ENCODE assay signal across 15 cellular contexts in genomic region chr1:92838519-92838918, GRCh38. TPM values are rescaled to one million over a fixed set of nuclear protein-coding genes. Genes with fewer than 3 reads are reported as not detected.
A peak's percentile ranks its signal among the peaks of the same experiment; 100 is the strongest.
DNase-seq lines count a peak whose midpoint lies in the region; ATAC-seq, FAIRE-seq and TF ChIP-seq lines count a peak whose summit lies in the region.
"Had no signal": no experiment of that assay in that cellular context is flagged by ENCODE, and none has a peak within 500 bp of the region (broad histone marks: within the 10 kb centered on the region; RNA-seq: fewer than 3 reads in every experiment).

No MANE protein-coding gene starts in this region.

- H3K4me2 ChIP-seq in HepG2 (ENCODE audit: low read depth, low read length), result 0 out of 2 replicates have a peak overlapping the region, but pooled peaks have one; percentile 10

- peaks cover 79% of the 10 kb centered on the region for H4K20me1 ChIP-seq in HepG2 (ENCODE audit: insufficient read depth, low read length)

- TF ChIP-seq RAD21 in HepG2 (CRISPR knock-in tag; IDR thresholded peaks at IDR 0.05), result no peak

- H3K4me1 ChIP-seq in HepG2 (ENCODE audit: insufficient read depth, low read length) (peaks cover 66% of the 10 kb centered on the region), right lobe of liver (peaks cover 0 to 33% (median 10%) of the 10 kb centered on the region in 4 donors)

- WGBS in HepG2 (ENCODE audit: low lambda C conversion rate), result 0% methylated on average over 1 of the region's 1 CpG
- 0% methylated on average over 1 of the region's 1 CpG for WGBS in right lobe of liver (ENCODE audit: insufficient coverage, low coverage, low lambda C conversion rate, missing lambda C conversion rate)

- no peak for TF ChIP-seq CTCF in HepG2 (CRISPR knock-in tag; IDR thresholded peaks at IDR 0.05)
- no peak for TF ChIP-seq CTCF in right lobe of liver (IDR thresholded peaks at IDR 0.05)
- TF ChIP-seq CTCF in WTC11 (IDR thresholded peaks at IDR 0.05), result no peak
- no peak for TF ChIP-seq CTCF in fibroblast of mammary gland (conservative IDR thresholded peaks at IDR 0.05; ENCODE audit: control insufficient read depth, insufficient read depth, low read depth, low read length)

- peaks cover 20 to 96% of the 10 kb centered on the region in 2 experiments for H3K36me3 ChIP-seq in HepG2 (replicated peaks in 1 of 2; ENCODE audit: control insufficient read depth in 1 of 2, insufficient read depth in 2 of 2, low read length in 2 of 2)
- peaks cover 0 to 100% (median 53%) of the 10 kb centered on the region in 4 donors for H3K36me3 ChIP-seq in right lobe of liver

- peaks cover 94% of the 10 kb centered on the region for H3K36me3 Mint-ChIP-seq in WTC11

- no peaks in the 10 kb centered on the region for H3K9me3 Mint-ChIP-seq in WTC11

- peaks cover 69% of the 10 kb centered on the region for H3K79me2 ChIP-seq in HepG2 (ENCODE audit: insufficient read depth, low read length)

- no peak for FAIRE-seq in HepG2 (lab: Jason Lieb, UNC)
- FAIRE-seq: endometrium, TTC549 had no signal

- intact Hi-C loops in HepG2 (cut with micrococcal nuclease; ENCODE audit: unreplicated experiment) (no loop called here), right lobe of liver (cut with DNase I) (no loop called here)

- no peak overlapping the region for H3K27ac ChIP-seq in HepG2 (ENCODE audit: extremely low read length, insufficient read depth, low read length)
- H3K27ac ChIP-seq in right lobe of liver, result no peak overlapping the region

- H3K9me3 ChIP-seq in HepG2 (ENCODE audit: low read length) (no peaks in the 10 kb centered on the region), right lobe of liver (no peaks in the 10 kb centered on the region)
- H3K9me3 ChIP-seq: MG63 had no signal

- H3K27ac Mint-ChIP-seq in WTC11, result peak overlapping the region; percentile 48

- H3K4me3 ChIP-seq in HepG2 (replicated peaks in 1 of 3; ENCODE audit: insufficient read depth in 1 of 3, low read depth in 2 of 3, low read length in 3 of 3), result no peak overlapping the region
- no peak overlapping the region for H3K4me3 ChIP-seq in right lobe of liver
- no peak overlapping the region for H3K4me3 ChIP-seq in fibroblast of mammary gland (ENCODE audit: control insufficient read depth, low read depth, low read length)
- H3K4me3 ChIP-seq: MG63 had no signal

- H3K27me3 ChIP-seq in HepG2 (ENCODE audit: control insufficient read depth in 1 of 2, insufficient read depth in 2 of 2, low read length in 2 of 2), result no peaks in the 10 kb centered on the region
- no peaks in the 10 kb centered on the region for H3K27me3 ChIP-seq in right lobe of liver
- H3K27me3 ChIP-seq: MG63 had no signal

- in situ Hi-C loops in HepG2 (cut with HindIII; ENCODE audit: extremely low pct_ligation_motif_present, low pct_unique_long_range_greater_than_20kb), result no loop called here

- peaks cover 36% of the 10 kb centered on the region for H3K4me1 Mint-ChIP-seq in WTC11

- CTCF ChIA-PET in HepG2 (lab: Yijun Ruan, JAX; ENCODE audit: low intra/inter-chr PET ratio, low total read pairs) (no interaction called here), WTC11 (lab: Charles Lee) (no interaction called here)

- H3K27me3 Mint-ChIP-seq in WTC11 (ENCODE audit: low read depth), result no peaks in the 10 kb centered on the region

- no peak overlapping the region; the same call in 1 of the 2 replicates for H3K4me3 Mint-ChIP-seq in WTC11

- no peak for TF ChIP-seq EP300 in HepG2 (IDR thresholded peaks at IDR 0.05; ENCODE audit: low read depth in 2 of 2, low read length in 2 of 2)
- no peak for TF ChIP-seq EP300 in HepG2 (CRISPR knock-in tag; IDR thresholded peaks at IDR 0.05; ENCODE audit: borderline replicate concordance)

- ATAC-seq in HepG2, result no peak
- ATAC-seq in right lobe of liver, result no peak
- ATAC-seq in WTC11, result no peak
- no peak for ATAC-seq in HG02840 (IDR thresholded peaks at IDR 0.05; ENCODE audit: low FRiP score, unreplicated experiment)

- POLR2A ChIA-PET in HepG2 (lab: Yijun Ruan, JAX), result interaction anchor here (0.9 kb wide), 1 partner anchor 32 kb away, joined by 3 read pairs; no protein-coding TSS in a partner anchor
- POLR2A ChIA-PET in WTC11 (lab: Charles Lee), result interaction anchor here (0.5 kb wide), 1 partner anchor 460 kb away, joined by 4 read pairs; no protein-coding TSS in a partner anchor

- no TSS peak for BruUV-seq in HepG2 (replicated peaks; lab: Mats Ljungman, UMichigan)

- no peak for DNase-seq in HepG2 (ENCODE audit: low spot score)
- no peak for DNase-seq in right lobe of liver
- DNase-seq in WTC11 (ENCODE audit: low spot score), result no peak
- DNase-seq in fibroblast of mammary gland (ENCODE audit: low read depth), result peak; percentile 25
- no peak for DNase-seq in NCI-H1436 treated with DMSO at 0.1 percent for 48 hours (lab: John Stamatoyannopoulos, UW)
- no peak for DNase-seq in retina
- DNase-seq in iPS-NIHi11 (ENCODE audit: low spot score), result no peak
- DNase-seq: AML-193, DMS53, MG63, NCI-H2171, trophoblast cell had no signal

- TF ChIP-seq POLR2A in HepG2 (IDR thresholded peaks at IDR 0.05; ENCODE audit: insufficient read depth in 1 of 2, low read depth in 2 of 2, low read length in 2 of 2) (no peak), right lobe of liver (IDR thresholded peaks at IDR 0.05) (no peak)

- H2AFZ ChIP-seq in HepG2 (ENCODE audit: low read length), result no peak overlapping the region

- no peak overlapping the region for H3K9ac ChIP-seq in HepG2 (ENCODE audit: insufficient read depth, low read depth, low read length)

TF ChIP-seq in HepG2, 621 proteins besides CTCF, POLR2A, EP300 and RAD21:
- TF ChIP-seq MED13 (CRISPR knock-in tag; IDR thresholded peaks at IDR 0.05) (no peak), RFXANK (CRISPR knock-in tag; IDR thresholded peaks at IDR 0.05) (no peak)
TF ChIP-seq in HepG2: peak in this region for 0.

RNA-seq across cellular contexts. Expression of gene RPL5, which starts 6.7 kb away (rescaled TPM):
- total RNA-seq in HepG2 (2016; rRNA removed; fragmentation: Illumina TruSeq; extraction: Trizol), result 2,304 and 2,854 TPM in 2 replicates
- total RNA-seq in HepG2 (2016; cell fraction: cytosol; rRNA removed; fragmentation: Illumina TruSeq; extraction: Trizol; ENCODE audit: low read depth), result 2,679 and 3,195 TPM in 2 replicates
- total RNA-seq in HepG2 (2016; cell fraction: insoluble cytoplasmic fraction; rRNA removed; fragmentation: Illumina TruSeq; extraction: Trizol), result 2,274 and 2,770 TPM in 2 replicates
- 4,681 and 5,440 TPM in 2 replicates for total RNA-seq in HepG2 (2016; cell fraction: membrane; rRNA removed; fragmentation: Illumina TruSeq; extraction: Trizol)
- total RNA-seq in HepG2 (2016; cell fraction: nucleus; rRNA removed; fragmentation: Illumina TruSeq; extraction: Trizol), result 835 and 930 TPM in 2 replicates
- polyA plus RNA-seq in HepG2 (2011; rRNA removed), result 2,158 and 2,520 TPM in 2 replicates
- 1,791 and 2,684 TPM in 2 replicates for polyA plus RNA-seq in HepG2 (2011; cell fraction: cytosol; rRNA removed)
- polyA plus RNA-seq in HepG2 (2011; cell fraction: nucleus; rRNA removed), result 439 and 543 TPM in 2 replicates
- 3,634 and 4,341 TPM in 2 replicates for polyA plus RNA-seq in HepG2 (2012)
- 2,391 and 2,662 TPM in 2 replicates for polyA plus RNA-seq in HepG2 (2016; cell fraction: cytosol; fragmentation: Illumina TruSeq; extraction: Trizol; ENCODE audit: low read depth)
- polyA plus RNA-seq in HepG2 (2016; cell fraction: insoluble cytoplasmic fraction; fragmentation: Illumina TruSeq; extraction: Trizol; ENCODE audit: low read depth), result 2,258 and 2,332 TPM in 2 replicates
- 3,797 and 4,128 TPM in 2 replicates for polyA plus RNA-seq in HepG2 (2016; cell fraction: membrane; fragmentation: Illumina TruSeq; extraction: Trizol; ENCODE audit: low read depth)
- 1,172 and 1,187 TPM in 2 replicates for polyA plus RNA-seq in HepG2 (2016; cell fraction: nucleus; fragmentation: Illumina TruSeq; extraction: Trizol; ENCODE audit: insufficient read depth, low read depth)
- polyA minus RNA-seq in HepG2 (2011; rRNA and poly(A)+ RNA removed; ENCODE audit: low replicate concordance), result 995 and 1,624 TPM in 2 replicates
- 597 and 687 TPM in 2 replicates for polyA minus RNA-seq in HepG2 (2011; cell fraction: cytosol; rRNA and poly(A)+ RNA removed)
- polyA minus RNA-seq in HepG2 (2011; cell fraction: nucleus; rRNA and poly(A)+ RNA removed), result 346 and 489 TPM in 2 replicates
- 100 to 1,000 TPM; 225 to 532 (median 294) TPM for total RNA-seq in right lobe of liver
- 1,430 to 1,486 TPM (median 1,433 TPM) in 3 replicates for total RNA-seq in WTC11 (2021)

RNA-seq across cellular contexts. Expression of gene EVI5, which starts 53.6 kb away (rescaled TPM):
- total RNA-seq in HepG2 (2016; rRNA removed; fragmentation: Illumina TruSeq; extraction: Trizol) (12.6 and 17.5 TPM in 2 replicates), right lobe of liver (10 to 100 TPM; 12.8 to 27.7 (median 19.0) TPM), WTC11 (2021) (11.4 to 15.5 TPM (median 14.3 TPM) in 3 replicates)
- total RNA-seq in HepG2 (2016; cell fraction: cytosol; rRNA removed; fragmentation: Illumina TruSeq; extraction: Trizol; ENCODE audit: low read depth), result 27.4 and 31.9 TPM in 2 replicates
- total RNA-seq in HepG2 (2016; cell fraction: insoluble cytoplasmic fraction; rRNA removed; fragmentation: Illumina TruSeq; extraction: Trizol), result 13.3 and 18.2 TPM in 2 replicates
- total RNA-seq in HepG2 (2016; cell fraction: membrane; rRNA removed; fragmentation: Illumina TruSeq; extraction: Trizol), result 12.8 and 14.6 TPM in 2 replicates
- total RNA-seq in HepG2 (2016; cell fraction: nucleus; rRNA removed; fragmentation: Illumina TruSeq; extraction: Trizol), result 24.1 and 25.1 TPM in 2 replicates
- 3.6 and 4.0 TPM in 2 replicates for polyA plus RNA-seq in HepG2 (2011; rRNA removed)
- polyA plus RNA-seq in HepG2 (2011; cell fraction: cytosol; rRNA removed), result 2.4 and 2.8 TPM in 2 replicates
- polyA plus RNA-seq in HepG2 (2011; cell fraction: nucleus; rRNA removed), result 1.9 and 2.6 TPM in 2 replicates
- 2.4 and 3.1 TPM in 2 replicates for polyA plus RNA-seq in HepG2 (2012)
- 0.24 and 0.27 TPM in 2 replicates for polyA plus RNA-seq in HepG2 (2016; cell fraction: cytosol; fragmentation: Illumina TruSeq; extraction: Trizol; ENCODE audit: low read depth)
- 7.3 and 10.4 TPM in 2 replicates for polyA plus RNA-seq in HepG2 (2016; cell fraction: insoluble cytoplasmic fraction; fragmentation: Illumina TruSeq; extraction: Trizol; ENCODE audit: low read depth)
- 1.1 and 1.3 TPM in 2 replicates for polyA plus RNA-seq in HepG2 (2016; cell fraction: membrane; fragmentation: Illumina TruSeq; extraction: Trizol; ENCODE audit: low read depth)
- 6.1 and 7.9 TPM in 2 replicates for polyA plus RNA-seq in HepG2 (2016; cell fraction: nucleus; fragmentation: Illumina TruSeq; extraction: Trizol; ENCODE audit: insufficient read depth, low read depth)
- polyA minus RNA-seq in HepG2 (2011; rRNA and poly(A)+ RNA removed; ENCODE audit: low replicate concordance), result 4.4 and 9.0 TPM in 2 replicates
- 7.7 and 10.7 TPM in 2 replicates for polyA minus RNA-seq in HepG2 (2011; cell fraction: cytosol; rRNA and poly(A)+ RNA removed)
- 26.5 and 26.9 TPM in 2 replicates for polyA minus RNA-seq in HepG2 (2011; cell fraction: nucleus; rRNA and poly(A)+ RNA removed)
